Comparison of ENCODE assay signal across 1 cellular context in the genomic region with DNA sequence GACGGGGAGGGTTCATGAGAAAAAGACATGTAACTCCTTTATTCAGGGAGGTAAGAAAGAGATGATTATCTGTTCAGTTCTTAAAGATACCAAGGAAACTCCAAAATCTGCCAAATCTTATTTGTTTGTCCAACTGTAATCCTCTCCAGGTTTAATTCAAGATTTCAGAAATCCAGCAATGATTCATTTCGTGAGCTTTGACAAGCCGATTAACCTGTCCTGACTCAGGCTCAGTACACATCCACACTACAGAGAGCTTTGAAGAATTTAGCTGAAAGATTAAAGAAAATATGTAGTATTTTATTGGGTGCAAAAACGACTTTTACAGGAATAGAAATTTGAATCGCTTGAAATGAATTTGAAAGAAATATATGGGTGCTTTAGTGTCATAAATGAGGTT.
TF ChIP-seq lines count a peak whose summit lies in the region.

No MANE protein-coding gene starts in this region.

TF ChIP-seq in endothelial cell of umbilical vein, 7 proteins besides CTCF, POLR2A, EP300 and RAD21 (continued from another document):
- TF ChIP-seq, protein P1, sequence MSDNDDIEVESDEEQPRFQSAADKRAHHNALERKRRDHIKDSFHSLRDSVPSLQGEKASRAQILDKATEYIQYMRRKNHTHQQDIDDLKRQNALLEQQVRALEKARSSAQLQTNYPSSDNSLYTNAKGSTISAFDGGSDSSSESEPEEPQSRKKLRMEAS (IDR thresholded peaks at IDR 0.05; ENCODE audit: insufficient read depth, insufficient read length), result no peak
